ENCODE assay signal across 36 cellular contexts in the genomic region with DNA sequence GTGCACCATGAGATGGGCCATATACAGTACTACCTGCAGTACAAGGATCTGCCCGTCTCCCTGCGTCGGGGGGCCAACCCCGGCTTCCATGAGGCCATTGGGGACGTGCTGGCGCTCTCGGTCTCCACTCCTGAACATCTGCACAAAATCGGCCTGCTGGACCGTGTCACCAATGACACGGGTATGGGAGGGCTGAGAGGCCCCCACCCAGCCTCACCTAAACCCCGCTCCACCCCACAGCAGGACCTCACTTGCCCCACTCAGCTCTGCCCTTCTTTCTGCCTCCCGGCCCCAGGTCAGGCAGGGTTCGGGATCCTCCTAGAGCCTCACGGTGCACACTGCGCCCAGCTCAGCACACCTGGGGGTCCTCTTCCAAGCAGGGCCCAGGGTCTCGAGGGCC. TPM values are rescaled to one million over a fixed set of nuclear protein-coding genes. Genes with fewer than 3 reads are reported as not detected.
"Had no signal": no experiment of that assay in that cellular context is flagged by ENCODE, and none has a peak within 500 bp of the region (broad histone marks: within the 10 kb centered on the region; RNA-seq: fewer than 3 reads in every experiment).

No MANE protein-coding gene starts in this region.

- H3K27ac Mint-ChIP-seq: activated CD4-positive, alpha-beta T cell treated with anti-CD3 and anti-CD28 coated beads, Interleukin-2, amount 10 ng/mL, durations not matched to agents 24 days and 14 days; activated CD8-positive, alpha-beta T cell treated with anti-CD3 and anti-CD28 coated beads for 36 hours; activated naive CD4-positive, alpha-beta T cell treated with anti-CD3 and anti-CD28 coated beads, Interleukin-2, amount 50 U/mL, for 24 hours; activated naive CD8-positive, alpha-beta T cell treated with anti-CD3 and anti-CD28 coated beads, Interleukin-2, amount 10 ng/mL, durations not matched to agents 7 days and 5 days; activated T-cell treated with anti-CD3 and anti-CD28 coated beads, Interleukin-2, amount 50 U/mL, for 72 hours; T-helper 2 cell treated with Interferon-gamma antibody and Interleukin-4, amounts not matched to agents 5 μg/mL and 100 μg/mL, for 36 hours had no signal

- DNase-seq: activated CD4-positive, alpha-beta T cell treated with anti-CD3 and anti-CD28 coated beads, Interleukin-2, amount 10 ng/mL, durations not matched to agents 24 days and 14 days; activated CD4-positive, alpha-beta T cell treated with anti-CD3 and anti-CD28 coated beads, Interleukin-2, amount 50 U/mL, for 4 hours; activated CD8-positive, alpha-beta T cell treated with anti-CD3 and anti-CD28 coated beads for 36 hours; activated gamma-delta T cell; activated naive CD4-positive, alpha-beta T cell treated with Interleukin-2 at 50 U/mL for 16 hours; activated naive CD8-positive, alpha-beta T cell treated with anti-CD3 and anti-CD28 coated beads, Interleukin-2, amount 10 ng/mL, durations not matched to agents 7 days and 5 days; activated T-cell treated with anti-CD3 and anti-CD28 coated beads, Interleukin-2, amount 50 U/mL, for 1 hour; activated T-cell treated with anti-CD3 and anti-CD28 coated beads, Interleukin-2, amount 50 U/mL, for 72 hours; amygdala; body of pancreas; Kasumi-1; MG63; NCI-H1048; NCI-H1436 treated with DMSO at 0.1 percent for 48 hours; NCI-H1694 treated with DMSO at 0.1 percent for 48 hours; NCI-H2029; NCI-H345; NCI-H526; NCI-H748 treated with DMSO at 0.1 percent for 48 hours; NK-92 treated with Interleukin-12 subunit alpha and Interleukin-12 subunit beta, amount 100 ng/mL, for 24 hours; PC-3; Peyer's patch; SIG-M5 had no signal

- H3K9me3 ChIP-seq: body of pancreas, breast epithelium, MG63, Peyer's patch had no signal

- H3K27ac ChIP-seq: body of pancreas, breast epithelium, Peyer's patch, RWPE1 had no signal

- FAIRE-seq: astrocyte, TTC549 had no signal

- H3K9me3 Mint-ChIP-seq: activated CD4-positive, alpha-beta T cell treated with anti-CD3 and anti-CD28 coated beads, Interleukin-2, amount 10 ng/mL, durations not matched to agents 24 days and 14 days; activated CD8-positive, alpha-beta T cell treated with anti-CD3 and anti-CD28 coated beads for 36 hours; activated naive CD4-positive, alpha-beta T cell treated with anti-CD3 and anti-CD28 coated beads, Interleukin-2, amount 50 U/mL, for 24 hours; activated naive CD8-positive, alpha-beta T cell treated with anti-CD3 and anti-CD28 coated beads, Interleukin-2, amount 10 ng/mL, durations not matched to agents 7 days and 5 days; activated T-cell treated with anti-CD3 and anti-CD28 coated beads, Interleukin-2, amount 50 U/mL, for 72 hours; activated T-helper 17 cell treated with anti-CD3 and anti-CD28 coated beads, Interleukin-2, amount 50 U/mL, for 72 hours; T-helper 2 cell treated with Interferon-gamma antibody and Interleukin-4, amounts not matched to agents 5 μg/mL and 100 μg/mL, for 36 hours had no signal

- H3K4me3 Mint-ChIP-seq: activated CD4-positive, alpha-beta T cell treated with anti-CD3 and anti-CD28 coated beads, Interleukin-2, amount 10 ng/mL, durations not matched to agents 24 days and 14 days; activated CD8-positive, alpha-beta T cell treated with anti-CD3 and anti-CD28 coated beads for 36 hours; activated naive CD4-positive, alpha-beta T cell treated with anti-CD3 and anti-CD28 coated beads, Interleukin-2, amount 50 U/mL, for 24 hours; activated naive CD8-positive, alpha-beta T cell treated with anti-CD3 and anti-CD28 coated beads, Interleukin-2, amount 10 ng/mL, durations not matched to agents 7 days and 5 days; activated T-cell treated with anti-CD3 and anti-CD28 coated beads, Interleukin-2, amount 50 U/mL, for 72 hours; activated T-helper 17 cell treated with anti-CD3 and anti-CD28 coated beads, Interleukin-2, amount 50 U/mL, for 72 hours; T-helper 2 cell treated with Interferon-gamma antibody and Interleukin-4, amounts not matched to agents 5 μg/mL and 100 μg/mL, for 36 hours had no signal

- H3K27me3 ChIP-seq: body of pancreas, Peyer's patch had no signal

- ATAC-seq: activated CD8-positive, alpha-beta T cell treated with anti-CD3 and anti-CD28 coated beads for 36 hours; activated T-cell treated with anti-CD3 and anti-CD28 coated beads, Interleukin-2, amount 50 U/mL, for 72 hours; activated T-helper 17 cell treated with anti-CD3 and anti-CD28 coated beads, Interleukin-2, amount 50 U/mL, for 72 hours; body of pancreas; PC-3; Right ventricle myocardium inferior had no signal

- H3K27me3 Mint-ChIP-seq: activated T-helper 17 cell treated with anti-CD3 and anti-CD28 coated beads, Interleukin-2, amount 50 U/mL, for 72 hours had no signal

- H3K36me3 ChIP-seq: breast epithelium, MG63 had no signal

- H3K36me3 Mint-ChIP-seq: activated naive CD4-positive, alpha-beta T cell treated with anti-CD3 and anti-CD28 coated beads, Interleukin-2, amount 50 U/mL, for 24 hours; activated naive CD8-positive, alpha-beta T cell treated with anti-CD3 and anti-CD28 coated beads, Interleukin-2, amount 10 ng/mL, durations not matched to agents 7 days and 5 days had no signal

- H3K4me3 ChIP-seq: body of pancreas, breast epithelium, MG63, Peyer's patch had no signal

RNA-seq across cellular contexts. Expression of a gene that starts 5.6 kb away (rescaled TPM):
- total RNA-seq: activated CD4-positive, alpha-beta T cell treated with anti-CD3 and anti-CD28 coated beads, Interleukin-2, amount 10 ng/mL, durations not matched to agents 24 days and 14 days had no signal

RNA-seq across cellular contexts. Expression of a gene that starts 40.6 kb away (rescaled TPM):
- total RNA-seq: activated CD4-positive, alpha-beta T cell treated with anti-CD3 and anti-CD28 coated beads, Interleukin-2, amount 10 ng/mL, durations not matched to agents 24 days and 14 days; activated CD8-positive, alpha-beta memory T cell treated with anti-CD3 and anti-CD28 coated beads for 36 hours; activated CD8-positive, alpha-beta T cell treated with anti-CD3 and anti-CD28 coated beads for 36 hours; activated naive CD8-positive, alpha-beta T cell treated with anti-CD3 and anti-CD28 coated beads, Interleukin-2, amount 10 ng/mL, durations not matched to agents 7 days and 5 days; activated T-cell treated with anti-CD3 and anti-CD28 coated beads, Interleukin-2, amount 50 U/mL, for 72 hours; astrocyte; breast epithelium; cardiac septum; NCI-H460; PC-3; Right ventricle myocardium inferior; SK-MEL-5; T-helper 1 cell treated with Interleukin-12 subunit alpha and Interleukin-12 subunit beta and Interleukin-4 antibody, amounts not matched to agents 30 ng/mL and 1 ng/mL, for 36 hours had no signal
